8 cellular contexts compared by ENCODE assay signal in the genomic region with DNA sequence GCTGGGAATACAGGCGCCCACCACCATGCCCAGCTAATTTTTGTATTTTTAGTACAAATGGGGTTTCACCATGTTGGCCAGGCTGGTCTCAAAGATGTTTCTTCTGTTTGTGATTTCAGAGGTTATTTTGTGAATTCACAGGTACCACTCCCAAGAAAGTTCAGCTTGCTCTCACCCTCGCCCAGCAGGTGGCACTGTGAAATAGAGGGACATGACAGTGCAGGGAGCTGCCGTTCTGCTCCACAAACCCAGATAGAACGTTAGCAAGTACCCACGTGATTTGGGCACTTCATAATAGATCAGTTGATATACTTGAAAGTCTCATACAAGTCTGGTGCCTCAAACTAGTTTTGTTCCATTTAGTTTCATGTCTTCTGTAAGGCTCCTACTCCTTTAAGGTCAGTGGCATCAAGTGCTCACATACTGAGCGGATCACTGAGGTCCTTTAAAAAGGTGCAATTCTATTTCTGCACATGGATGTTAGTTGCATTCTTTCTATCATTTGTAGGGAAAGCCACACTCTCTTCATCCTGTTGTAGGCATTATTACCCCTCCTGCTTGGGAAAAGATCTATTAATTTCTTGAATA. TPM values are rescaled to one million over a fixed set of nuclear protein-coding genes. Genes with fewer than 3 reads are reported as not detected.
DNase-seq lines count a peak whose midpoint lies in the region; ATAC-seq and TF ChIP-seq lines count a peak whose summit lies in the region.

No MANE protein-coding gene starts in this region.

- no peaks in the 10 kb centered on the region for H3K9me3 Mint-ChIP-seq in H9

- H3K23me2 ChIP-seq in H9 (ENCODE audit: insufficient read length, low read depth, low read length, poor library complexity, severe bottlenecking), result no peaks in the 10 kb centered on the region

- no peak overlapping the region for H2BK15ac ChIP-seq in H9 (ENCODE audit: low read depth, low read length)

- H3K27me3 Mint-ChIP-seq in H9 (ENCODE audit: low read depth), result no peaks in the 10 kb centered on the region

- H3K9ac ChIP-seq in H9 (ENCODE audit: extremely low read depth, insufficient read length, low read length), result no peak overlapping the region

- H3K4ac ChIP-seq in H9 (ENCODE audit: low read depth, low read length), result no peak overlapping the region

- no peak overlapping the region for H3T11ph ChIP-seq in H9 (ENCODE audit: low read length)

- WGBS in H9 (ENCODE audit: extremely low coverage, insufficient read length, low lambda C conversion rate), result no CpG with 5 or more reads among the region's 6 CpGs

- H3K4me1 ChIP-seq in H9 (ENCODE audit: insufficient read depth, low read length), result peaks cover 2% of the 10 kb centered on the region
- H3K4me1 ChIP-seq in vagina, result peaks cover 30% of the 10 kb centered on the region

- no peak overlapping the region for H2AFZ ChIP-seq in H9 (ENCODE audit: low read length)

- H3K4me3 ChIP-seq in vagina, result no peak overlapping the region

- no peak overlapping the region for H4K8ac ChIP-seq in H9 (replicated peaks; ENCODE audit: insufficient read length, low read depth, low read length)

- no peak overlapping the region for H3K4me2 ChIP-seq in H9 (ENCODE audit: insufficient read depth, insufficient read length, low read length)

- no peak overlapping the region for H2BK12ac ChIP-seq in H9 (ENCODE audit: insufficient read length, low read depth, low read length)

- no peak overlapping the region for H4K5ac ChIP-seq in H9 (ENCODE audit: insufficient read length, low read depth, low read length)

- ATAC-seq in SK-N-SH treated with all-trans-retinoic acid at 6 μM for 48 hours (peak; percentile 98), Right ventricle myocardium superior (ENCODE audit: poor library complexity) (peak; percentile 94)

- H3K56ac ChIP-seq in H9 (ENCODE audit: insufficient read length, low read depth, low read length), result no peak overlapping the region

- no peak overlapping the region for H2BK120ac ChIP-seq in H9 (ENCODE audit: low read depth, low read length, poor library complexity, severe bottlenecking)

- no peak overlapping the region for H4K91ac ChIP-seq in H9 (ENCODE audit: insufficient read length, low read depth, low read length)

- H3K4me3 Mint-ChIP-seq in H9, result no peak overlapping the region

- TF ChIP-seq CTCF in H9 (conservative IDR thresholded peaks at IDR 0.05), result peak; percentile 80
- peak; percentile 26 to 68 (median 66) for TF ChIP-seq CTCF in vagina (IDR thresholded peaks at IDR 0.05)

- no peaks in the 10 kb centered on the region for H3K79me2 ChIP-seq in H9 (ENCODE audit: insufficient read depth, low read length)

- H3K9me3 ChIP-seq in H9 (ENCODE audit: control insufficient read depth, low read depth, low read length), result no peaks in the 10 kb centered on the region
- no peaks in the 10 kb centered on the region for H3K9me3 ChIP-seq in vagina

- intact Hi-C loops in Right ventricle myocardium superior (cut with DNase I) (no loop called here), vagina (cut with DNase I) (loop anchor here (10.0 kb wide), 1 partner anchor 186 kb away; no protein-coding TSS in a partner anchor)

- no peak overlapping the region for H3K27ac ChIP-seq in H9 (ENCODE audit: insufficient read length, low read depth, low read length)
- H3K27ac ChIP-seq in vagina, result peak overlapping the region; percentile 52

- H3K27me3 ChIP-seq in H9 (ENCODE audit: insufficient read depth, low read length), result no peaks in the 10 kb centered on the region
- H3K27me3 ChIP-seq in vagina, result no peaks in the 10 kb centered on the region

- no peaks in the 10 kb centered on the region for H3K79me1 ChIP-seq in H9 (ENCODE audit: insufficient read depth, low read depth, low read length, poor library complexity, severe bottlenecking)

- TF ChIP-seq POLR2A in vagina (IDR thresholded peaks at IDR 0.05), result no peak

- no peak overlapping the region for H3K27ac Mint-ChIP-seq in H9

- no peak overlapping the region for H2BK5ac ChIP-seq in H9 (ENCODE audit: insufficient read length, low read length)

- no peak overlapping the region for H2BK20ac ChIP-seq in H9 (ENCODE audit: low read depth, low read length, poor library complexity, severe bottlenecking)

- H3K36me3 Mint-ChIP-seq in H9 (ENCODE audit: insufficient read depth in 1 of 3, low read depth in 3 of 3), result no peaks in the 10 kb centered on the region

- H2AK5ac ChIP-seq in H9 (ENCODE audit: insufficient read length, low read length), result no peak overlapping the region

- H3K18ac ChIP-seq in H9 (ENCODE audit: insufficient read length, low read depth, low read length), result no peak overlapping the region

- no peak overlapping the region for H3K23ac ChIP-seq in H9 (ENCODE audit: insufficient read length, low read depth, low read length)

- no peak overlapping the region for H3K14ac ChIP-seq in H9 (ENCODE audit: insufficient read depth, low read length)

- H3K4me1 Mint-ChIP-seq in H9, result peaks cover 19 to 21% of the 10 kb centered on the region in 2 experiments

- DNase-seq in ELF-1 (ENCODE audit: low read depth, low spot score) (peak; percentile 71), H9 (peak; percentile 77), NAMALWA (ENCODE audit: low spot score) (peak; percentile 84), Right ventricle myocardium superior (peak; percentile 85), pulmonary artery endothelial cell (ENCODE audit: low read depth, low spot score) (peak; percentile 59), vagina (ENCODE audit: extremely low spot score in 2 of 2) (no peak)
- peak; percentile 79 for DNase-seq in activated naive CD4-positive, alpha-beta T cell treated with anti-CD3 and anti-CD28 coated beads, Interleukin-2, amount 50 U/mL, for 16 hours

- H4K20me1 ChIP-seq in H9 (ENCODE audit: control insufficient read depth, insufficient read depth, insufficient read length), result no peaks in the 10 kb centered on the region

- no peaks in the 10 kb centered on the region for H3K36me3 ChIP-seq in vagina

TF ChIP-seq in SK-N-SH treated with all-trans-retinoic acid at 6 μM for 48 hours, 23 proteins besides CTCF, POLR2A, EP300 and RAD21:
- TF ChIP-seq ZFP30 (CRISPR knock-in tag; IDR thresholded peaks at IDR 0.05), result no peak
- no peak for TF ChIP-seq OSR1 (CRISPR knock-in tag; IDR thresholded peaks at IDR 0.05)
- TF ChIP-seq PATZ1 (CRISPR knock-in tag; IDR thresholded peaks at IDR 0.05; ENCODE audit: borderline replicate concordance), result no peak
- no peak for TF ChIP-seq GLIS3 (CRISPR knock-in tag; IDR thresholded peaks at IDR 0.05)
- TF ChIP-seq SNAI2 (CRISPR knock-in tag; IDR thresholded peaks at IDR 0.05), result no peak
- no peak for TF ChIP-seq POU6F1 (CRISPR knock-in tag; IDR thresholded peaks at IDR 0.05; ENCODE audit: borderline replicate concordance, low read depth)
- no peak for TF ChIP-seq RARB (CRISPR knock-in tag; IDR thresholded peaks at IDR 0.05)
- TF ChIP-seq ZNF8 (CRISPR knock-in tag; IDR thresholded peaks at IDR 0.05), result no peak

RNA-seq across cellular contexts. Expression of gene FILIP1L, which starts 45.4 kb away (rescaled TPM):
- total RNA-seq in H9 (2021), result 0.07 and 0.22 TPM in 2 replicates
- 39.3 TPM for total RNA-seq in Right ventricle myocardium superior
- 21.6 and 35.6 TPM in 2 replicates for total RNA-seq in pulmonary artery endothelial cell
- 41.5 TPM for total RNA-seq in vagina

Comparison
In these comparisons a context has a peak if more than half of its experiments do, and no peak if none do; other contexts are left out.
1. DNase-seq: peak in ELF-1 (single experiment), H9 (single experiment), NAMALWA (single experiment), activated naive CD4-positive, alpha-beta T cell treated with anti-CD3 and anti-CD28 coated beads, Interleukin-2, amount 50 U/mL, for 16 hours (single experiment), Right ventricle myocardium superior (single experiment) and pulmonary artery endothelial cell (single experiment); none in vagina (0 of 2).
2. RNA of gene FILIP1L, which starts 45.4 kb away (total RNA-seq): 41.5 TPM in vagina (single experiment), 39.3 TPM in Right ventricle myocardium superior (single experiment) and 21.6 to 35.6 TPM in pulmonary artery endothelial cell; 0.07 to 0.22 TPM in H9; every median in the first group is over 10 times any median in the second.